ENCODE assay signal across 8 cellular contexts in genomic region chr22:37267128-37267587, GRCh38. TPM values are rescaled to one million over a fixed set of nuclear protein-coding genes. Genes with fewer than 3 reads are reported as not detected.
DNase-seq lines count a peak whose midpoint lies in the region; ATAC-seq and TF ChIP-seq lines count a peak whose summit lies in the region.

No MANE protein-coding gene starts in this region.

- H3K18ac ChIP-seq in mesendoderm (ENCODE audit: low read length) = no peak overlapping the region

- no peak overlapping the region for H2BK15ac ChIP-seq in mesendoderm (replicated peaks; ENCODE audit: low read depth)

- H3K56ac ChIP-seq in mesendoderm (ENCODE audit: low read length) = peak overlapping the region; percentile 50

- WGBS in mesendoderm (ENCODE audit: extremely low coverage, insufficient coverage, low lambda C conversion rate) = no CpG with 5 or more reads among the region's 22 CpGs

- H4K5ac ChIP-seq in mesendoderm (ENCODE audit: low read length) = peak overlapping the region; percentile 81

- no peak overlapping the region for H3K9ac ChIP-seq in mesendoderm (ENCODE audit: low read length)

- no peak overlapping the region for H3K4me2 ChIP-seq in mesendoderm (ENCODE audit: low read length)

- H3K27me3 ChIP-seq in mesendoderm (ENCODE audit: insufficient read depth, low read length, poor library complexity) = no peaks in the 10 kb centered on the region

- peak; percentile 79 for ATAC-seq in GM19023 (IDR thresholded peaks at IDR 0.05; ENCODE audit: unreplicated experiment)

- DNase-seq in AG09319 (ENCODE audit: extremely low read depth, low read depth) (no peak), HuH-7 (ENCODE audit: low spot score) (peak; percentile 79), choroid plexus epithelial cell (ENCODE audit: low read depth) (peak; percentile 46), mesendoderm (peak; percentile 64), NCI-H2081 treated with DMSO at 0.1 percent for 48 hours (lab: John Stamatoyannopoulos, UW) (no peak)
- DNase-seq in activated CD4-positive, CD25-positive, alpha-beta regulatory T cell treated with anti-CD3 and anti-CD28 coated beads, Interleukin-2, amount 50 U/mL, for 16 hours (ENCODE audit: low read depth, low spot score) = peak; percentile 61
- DNase-seq in stimulated activated CD8-positive, alpha-beta memory T cell treated with anti-CD3 and anti-CD28 coated beads, Interleukin-7, amount 100 ng/mL, for 1 hour (ENCODE audit: low read depth in 2 of 2) = peak; percentile 45 to 60

- H3K4me1 ChIP-seq in mesendoderm (ENCODE audit: control insufficient read depth, low read depth, low read length) = no peaks in the 10 kb centered on the region

- H3K4me3 ChIP-seq in choroid plexus epithelial cell (ENCODE audit: low read depth, low read length) = peak overlapping the region; percentile 62
- H3K4me3 ChIP-seq in mesendoderm (ENCODE audit: low read length) = no peak overlapping the region

- no peaks in the 10 kb centered on the region for H3K36me3 ChIP-seq in mesendoderm (ENCODE audit: control insufficient read depth, insufficient read depth, low read length)

- no peak overlapping the region for H2BK5ac ChIP-seq in mesendoderm (ENCODE audit: low read length)

- H3K79me1 ChIP-seq in mesendoderm (ENCODE audit: low read length) = no peaks in the 10 kb centered on the region

- TF ChIP-seq CTCF in AG09319 (IDR thresholded peaks at IDR 0.05; ENCODE audit: low read depth, low read length) (peak; percentile 88), choroid plexus epithelial cell (conservative IDR thresholded peaks at IDR 0.05; ENCODE audit: low read depth, low read length) (peak; percentile 83)

- no peak overlapping the region for H3K27ac ChIP-seq in mesendoderm (ENCODE audit: low read depth, low read length)

- no peak overlapping the region for H3K4ac ChIP-seq in mesendoderm (ENCODE audit: low read depth, low read length)

- H3K23ac ChIP-seq in mesendoderm (ENCODE audit: low read length) = no peak overlapping the region

- H4K8ac ChIP-seq in mesendoderm (ENCODE audit: low read depth, low read length) = no peak overlapping the region

- H2BK120ac ChIP-seq in mesendoderm (ENCODE audit: low read depth, low read length) = no peak overlapping the region

- H3K79me2 ChIP-seq in mesendoderm (ENCODE audit: control insufficient read depth, insufficient read depth, low read length) = no peaks in the 10 kb centered on the region

- H2AK5ac ChIP-seq in mesendoderm (ENCODE audit: low read length) = no peak overlapping the region

RNA-seq across cellular contexts. Expression of gene CYTH4, which starts 15.2 kb away (rescaled TPM):
- not detected for polyA plus RNA-seq in mesendoderm (2013, experiment 1 of 2)
- not detected for polyA plus RNA-seq in mesendoderm (2013, experiment 2 of 2)

RNA-seq across cellular contexts. Expression of gene RAC2, which starts 23.1 kb away (rescaled TPM):
- polyA plus RNA-seq in mesendoderm (2013, experiment 1 of 2) = 4.6 TPM
- polyA plus RNA-seq in mesendoderm (2013, experiment 2 of 2) = 4.7 TPM

RNA-seq across cellular contexts. Expression of gene SSTR3, which starts 54.9 kb away (rescaled TPM):
- 0.03 TPM for polyA plus RNA-seq in mesendoderm (2013, experiment 1 of 2)
- 0.01 TPM for polyA plus RNA-seq in mesendoderm (2013, experiment 2 of 2)

Comparison
In these comparisons a context has a peak if more than half of its experiments do, and no peak if none do; other contexts are left out.
1. DNase-seq: peak in HuH-7 (single experiment), activated CD4-positive, CD25-positive, alpha-beta regulatory T cell treated with anti-CD3 and anti-CD28 coated beads, Interleukin-2, amount 50 U/mL, for 16 hours (single experiment), choroid plexus epithelial cell (single experiment), mesendoderm (single experiment) and stimulated activated CD8-positive, alpha-beta memory T cell treated with anti-CD3 and anti-CD28 coated beads, Interleukin-7, amount 100 ng/mL, for 1 hour (2 of 2); none in AG09319 (single experiment) and NCI-H2081 treated with DMSO at 0.1 percent for 48 hours (single experiment).